Comparison of ENCODE assay signal across 2 cellular contexts in genomic region chr1:56545711-56546110, GRCh38.
TF ChIP-seq lines count a peak whose summit lies in the region.

No MANE protein-coding gene starts in this region.

TF ChIP-seq in liver, 16 proteins besides CTCF, POLR2A, EP300 and RAD21:
- TF ChIP-seq ZBTB33 (IDR thresholded peaks at IDR 0.05) (peak; percentile 86), SP1 (IDR thresholded peaks at IDR 0.05) (peak; percentile 97), YY1 (IDR thresholded peaks at IDR 0.05) (peak; percentile 88), MAX (IDR thresholded peaks at IDR 0.05) (peak; percentile 97), HNF4A (conservative IDR thresholded peaks at IDR 0.05) (peak; percentile 88 to 93), FOXA2 (IDR thresholded peaks at IDR 0.05) (peak; percentile 94), FOXA1 (IDR thresholded peaks at IDR 0.05) (peak; percentile 93), NR2F2 (IDR thresholded peaks at IDR 0.05) (peak; percentile 52), HNF4G (IDR thresholded peaks at IDR 0.05) (peak; percentile 53), EGR1 (IDR thresholded peaks at IDR 0.05; ENCODE audit: low read depth in 2 of 2) (peak in 1 of 2 donors; percentile 69), TAF1 (conservative IDR thresholded peaks at IDR 0.05) (no peak), RXRA (IDR thresholded peaks at IDR 0.05) (peak; percentile 95 to 97), ATF3 (IDR thresholded peaks at IDR 0.05) (peak; percentile 94), REST (IDR thresholded peaks at IDR 0.05) (peak; percentile 80), GABPA (IDR thresholded peaks at IDR 0.05 in 1 of 2, conservative IDR thresholded peaks at IDR 0.05 in 1 of 2) (no peak), JUND (IDR thresholded peaks at IDR 0.05) (peak; percentile 62 to 90)

TF ChIP-seq in HepG2, 621 proteins besides CTCF, POLR2A, EP300 and RAD21 (continued from another document):
- TF ChIP-seq TRAFD1 (CRISPR knock-in tag; IDR thresholded peaks at IDR 0.05; ENCODE audit: borderline replicate concordance) = no peak
